In genomic region chr20:47464380-47465101, GRCh38 we compare ENCODE assay signal across 9 cellular contexts. TPM values are rescaled to one million over a fixed set of nuclear protein-coding genes. Genes with fewer than 3 reads are reported as not detected.
DNase-seq lines count a peak whose midpoint lies in the region; ATAC-seq and TF ChIP-seq lines count a peak whose summit lies in the region.
"Had no signal": no experiment of that assay in that cellular context is flagged by ENCODE, and none has a peak within 500 bp of the region (broad histone marks: within the 10 kb centered on the region; RNA-seq: fewer than 3 reads in every experiment).

No MANE protein-coding gene starts in this region.

- peaks cover 22 to 33% of the 10 kb centered on the region in 2 donors for H3K4me1 ChIP-seq in gastrocnemius medialis

- H3K4me3 Mint-ChIP-seq in activated CD8-positive, alpha-beta T cell treated with anti-CD3 and anti-CD28 coated beads for 36 hours: no peak overlapping the region
- H3K4me3 Mint-ChIP-seq in T-cell: no peak overlapping the region

- peak; percentile 12 for TF ChIP-seq CTCF in HL-60 (IDR thresholded peaks at IDR 0.05; ENCODE audit: insufficient read depth, low read length)
- peak; percentile 59 to 85 (median 76) for TF ChIP-seq CTCF in gastrocnemius medialis (IDR thresholded peaks at IDR 0.05 in 4 of 5, conservative IDR thresholded peaks at IDR 0.05 in 1 of 5)
- TF ChIP-seq CTCF in activated CD8-positive, alpha-beta T cell treated with anti-CD3 and anti-CD28 coated beads for 36 hours (IDR thresholded peaks at IDR 0.05): no peak

- intact Hi-C loops in gastrocnemius medialis (cut with DNase I; ENCODE audit: low total_unique reads): loop anchor here (1.0 to 5.0 kb wide), 6 partner anchors 28 to 202 kb away; partner anchors contain the start of gene NCOA3
- intact Hi-C loops in activated CD8-positive, alpha-beta T cell treated with anti-CD3 and anti-CD28 coated beads for 36 hours (cut with micrococcal nuclease): no loop called here

- POLR2A ChIA-PET in activated CD8-positive, alpha-beta T cell treated with anti-CD3 and anti-CD28 coated beads for 36 hours (lab: Charles Lee): no interaction called here
- POLR2A ChIA-PET in T-cell (lab: Charles Lee): interaction anchor here in 1 of 2 donors (0.6 kb wide), 1 partner anchor 9 kb away, joined by 3 read pairs; no protein-coding TSS in a partner anchor

- no peaks in the 10 kb centered on the region for H3K36me3 ChIP-seq in gastrocnemius medialis

- in situ Hi-C loops in gastrocnemius medialis (cut with MboI; ENCODE audit: low sequenced_read_pairs in 4 of 4): loop anchor here in 1 of 4 donors (10.0 kb wide), 1 partner anchor 50 kb away; no protein-coding TSS in a partner anchor

- no peaks in the 10 kb centered on the region for H3K4me1 Mint-ChIP-seq in activated CD8-positive, alpha-beta T cell treated with anti-CD3 and anti-CD28 coated beads for 36 hours (ENCODE audit: low read depth)
- no peaks in the 10 kb centered on the region for H3K4me1 Mint-ChIP-seq in T-cell

- DNase-seq in HL-60 (ENCODE audit: low read depth in 1 of 2, low spot score in 1 of 2) (peak in 1 of 2 experiments; percentile 84), RPMI7951 (ENCODE audit: low read depth) (peak; percentile 99), fibroblast of the conjunctiva (ENCODE audit: low read depth) (peak; percentile 99), gastrocnemius medialis (peak; percentile 91 to 92), T-cell (no peak)
- DNase-seq in activated CD8-positive, alpha-beta T cell treated with anti-CD3 and anti-CD28 coated beads for 36 hours: no peak
- DNase-seq in NK-92 treated with Interleukin-12 subunit alpha and Interleukin-12 subunit beta, amount 100 ng/mL, for 24 hours (lab: John Stamatoyannopoulos, UW): no peak

- no peaks in the 10 kb centered on the region for H3K36me3 Mint-ChIP-seq in activated CD8-positive, alpha-beta T cell treated with anti-CD3 and anti-CD28 coated beads for 36 hours (ENCODE audit: low read depth)
- no peaks in the 10 kb centered on the region for H3K36me3 Mint-ChIP-seq in T-cell

- no peak overlapping the region for H3K4me3 ChIP-seq in HL-60 (replicated peaks; ENCODE audit: insufficient read depth, low read length)
- peak overlapping the region in 1 of 4 donors; percentile 17 for H3K4me3 ChIP-seq in gastrocnemius medialis
- H3K4me3 ChIP-seq: skin epidermis had no signal

- CTCF ChIA-PET in activated CD8-positive, alpha-beta T cell treated with anti-CD3 and anti-CD28 coated beads for 36 hours (lab: Charles Lee): interaction anchor here (1.0 kb wide), 1 partner anchor 156 kb away, joined by 3 read pairs; no protein-coding TSS in a partner anchor
- CTCF ChIA-PET in T-cell (lab: Charles Lee): no interaction called here

- H3K9me3 ChIP-seq in gastrocnemius medialis: no peaks in the 10 kb centered on the region

- H3K9me3 Mint-ChIP-seq in activated CD8-positive, alpha-beta T cell treated with anti-CD3 and anti-CD28 coated beads for 36 hours: no peaks in the 10 kb centered on the region
- H3K9me3 Mint-ChIP-seq in T-cell: no peaks in the 10 kb centered on the region

- no peaks in the 10 kb centered on the region for H3K27me3 ChIP-seq in HL-60 (ENCODE audit: insufficient read depth, poor library complexity, severe bottlenecking)
- H3K27me3 ChIP-seq in gastrocnemius medialis: no peaks in the 10 kb centered on the region

- peak; percentile 22 to 55 for TF ChIP-seq POLR2A in gastrocnemius medialis (IDR thresholded peaks at IDR 0.05)

- peak; percentile 90 to 95 for ATAC-seq in gastrocnemius medialis
- no peak for ATAC-seq in activated CD8-positive, alpha-beta T cell treated with anti-CD3 and anti-CD28 coated beads for 36 hours
- ATAC-seq in GM19328 (IDR thresholded peaks at IDR 0.05; ENCODE audit: unreplicated experiment): no peak
- ATAC-seq in T-cell (replicated peaks in 1 of 4): no peak

- H3K27me3 Mint-ChIP-seq in activated CD8-positive, alpha-beta T cell treated with anti-CD3 and anti-CD28 coated beads for 36 hours: no peaks in the 10 kb centered on the region
- no peaks in the 10 kb centered on the region for H3K27me3 Mint-ChIP-seq in T-cell

- no peak overlapping the region for H3K27ac Mint-ChIP-seq in activated CD8-positive, alpha-beta T cell treated with anti-CD3 and anti-CD28 coated beads for 36 hours
- H3K27ac Mint-ChIP-seq in T-cell: no peak overlapping the region

- no peak overlapping the region for H3K27ac ChIP-seq in HL-60 (replicated peaks)
- H3K27ac ChIP-seq in gastrocnemius medialis: peak overlapping the region; percentile 84 to 95 (median 90)

RNA-seq across cellular contexts. Expression of gene NCOA3, which starts 37.1 kb away (rescaled TPM):
- total RNA-seq in RPMI7951 (2014; rRNA removed; shearing (Covaris generic)): 40.7 and 47.9 TPM in 2 replicates
- total RNA-seq in gastrocnemius medialis (10 to 100 TPM; 52.5 to 86.1 (median 70.1) TPM), T-cell (10 to 100 TPM; 64.4 to 89.2 (median 68.9) TPM)
- total RNA-seq in activated CD8-positive, alpha-beta T cell treated with anti-CD3 and anti-CD28 coated beads for 36 hours: 10 to 100 TPM; 66.2 to 73.7 TPM

Comparison
In these comparisons a context has a peak if more than half of its experiments do, and no peak if none do; other contexts are left out.
1. DNase-seq: peak in RPMI7951 (single experiment), fibroblast of the conjunctiva (single experiment) and gastrocnemius medialis (2 of 2); none in activated CD8-positive, alpha-beta T cell treated with anti-CD3 and anti-CD28 coated beads for 36 hours (single experiment), NK-92 treated with Interleukin-12 subunit alpha and Interleukin-12 subunit beta, amount 100 ng/mL, for 24 hours (single experiment) and T-cell (0 of 34).
2. ATAC-seq: peak in gastrocnemius medialis (2 of 2); none in activated CD8-positive, alpha-beta T cell treated with anti-CD3 and anti-CD28 coated beads for 36 hours (single experiment), GM19328 (single experiment) and T-cell (0 of 4).